ENCODE assay signal across 20 cellular contexts in the genomic region with DNA sequence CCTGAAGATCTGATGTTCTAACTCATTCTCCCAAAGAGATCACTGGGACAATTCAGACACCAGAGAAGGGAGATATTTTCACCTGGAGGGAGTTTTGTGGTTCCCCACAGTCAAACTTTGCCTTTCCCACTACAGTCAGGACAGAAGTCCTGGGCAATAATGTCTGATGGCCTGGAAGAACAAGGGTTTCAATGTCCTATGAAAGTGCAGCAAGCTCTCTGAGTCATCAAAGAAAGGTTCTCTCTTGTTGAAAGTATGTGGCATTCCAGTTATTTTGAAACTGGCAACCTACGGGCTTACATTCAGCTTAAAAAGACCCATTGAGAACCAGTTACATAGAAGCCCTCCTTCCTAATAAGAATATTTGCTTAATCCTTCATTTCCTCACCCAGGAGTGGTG.
DNase-seq lines count a peak whose midpoint lies in the region; ATAC-seq and TF ChIP-seq lines count a peak whose summit lies in the region.
"Had no signal": no experiment of that assay in that cellular context is flagged by ENCODE, and none has a peak within 500 bp of the region (broad histone marks: within the 10 kb centered on the region; RNA-seq: fewer than 3 reads in every experiment).

No MANE protein-coding gene starts in this region.

- 30 to 84% (median 57%) methylated on average over 1 of the region's 1 CpG for WGBS in spleen, 5 donors
- 80% methylated on average over 1 of the region's 1 CpG for WGBS in prostate gland

- peak overlapping the region in 6 of 8 donors; percentile 31 to 81 (median 63) for H3K27ac ChIP-seq in spleen
- H3K27ac ChIP-seq in prostate gland, result no peak overlapping the region
- H3K27ac ChIP-seq: body of pancreas, foreskin keratinocyte, parathyroid adenoma, WERI-Rb-1 had no signal

- TF ChIP-seq CTCF in fibroblast of the aortic adventitia (IDR thresholded peaks at IDR 0.05; ENCODE audit: insufficient read depth, low read length) (no peak), spleen (IDR thresholded peaks at IDR 0.05 in 8 of 11, conservative IDR thresholded peaks at IDR 0.05 in 3 of 11) (no peak), prostate gland (IDR thresholded peaks at IDR 0.05) (no peak)

- H3K4me1 ChIP-seq in spleen, result peaks cover 0 to 82% (median 24%) of the 10 kb centered on the region in 6 donors
- no peaks in the 10 kb centered on the region for H3K4me1 ChIP-seq in prostate gland (replicated peaks)
- H3K4me1 ChIP-seq: body of pancreas, foreskin keratinocyte had no signal

- peak; percentile 53 for ATAC-seq in HG02610 (IDR thresholded peaks at IDR 0.05; ENCODE audit: unreplicated experiment)
- ATAC-seq: body of pancreas, foreskin keratinocyte, GM12878, K562 had no signal

- H3K27me3 ChIP-seq in spleen (replicated peaks in 1 of 7), result no peaks in the 10 kb centered on the region
- H3K27me3 ChIP-seq in prostate gland (replicated peaks; ENCODE audit: insufficient read depth), result no peaks in the 10 kb centered on the region
- H3K27me3 ChIP-seq: body of pancreas, foreskin keratinocyte had no signal

- H3K4me3 ChIP-seq in fibroblast of the aortic adventitia (ENCODE audit: low read depth, low read length) (no peak overlapping the region), spleen (peak overlapping the region in 1 of 8 donors; percentile 15), prostate gland (no peak overlapping the region)
- H3K4me3 ChIP-seq: body of pancreas, GM12878, K562 had no signal

- peaks cover 0 to 44% (median under 1%) of the 10 kb centered on the region in 6 donors for H3K36me3 ChIP-seq in spleen
- no peaks in the 10 kb centered on the region for H3K36me3 ChIP-seq in prostate gland
- H3K36me3 ChIP-seq: WERI-Rb-1 had no signal

- no peaks in the 10 kb centered on the region for H3K9me3 ChIP-seq in spleen
- H3K9me3 ChIP-seq in prostate gland, result no peaks in the 10 kb centered on the region
- H3K9me3 ChIP-seq: body of pancreas had no signal

- DNase-seq in SW480 (ENCODE audit: low spot score), result peak; percentile 49
- peak; percentile 28 for DNase-seq in fibroblast of the aortic adventitia (ENCODE audit: low read depth)
- no peak for DNase-seq in spleen
- no peak for DNase-seq in NCI-H345 (lab: John Stamatoyannopoulos, UW)
- DNase-seq in prostate gland (ENCODE audit: low spot score), result no peak
- no peak for DNase-seq in NCI-H2196 (lab: John Stamatoyannopoulos, UW; ENCODE audit: unreplicated experiment)
- DNase-seq: activated gamma-delta T cell; body of pancreas; CD4-positive, CD25-positive, alpha-beta regulatory T cell; effector CD4-positive, alpha-beta T cell; H9; NCI-H146; NCI-H446 treated with DMSO at 0.1 percent for 48 hours; stimulated activated CD4-positive, alpha-beta T cell treated with anti-CD3 and anti-CD28 coated beads, Interleukin-12 subunit alpha, Interleukin-12 subunit beta, amount 100 ng/mL, for 4 hours; WERI-Rb-1 had no signal

- intact Hi-C loops in spleen (cut with DNase I; ENCODE audit: low total_unique reads) (no loop called here), prostate gland (cut with DNase I) (no loop called here)

- TF ChIP-seq POLR2A in spleen (IDR thresholded peaks at IDR 0.05) (no peak), prostate gland (IDR thresholded peaks at IDR 0.05) (no peak)

Comparison
In these comparisons a context has a peak if more than half of its experiments do, and no peak if none do; other contexts are left out.
1. DNase-seq: peak in SW480 (single experiment) and fibroblast of the aortic adventitia (single experiment); none in spleen (single experiment), NCI-H345 (single experiment), prostate gland (single experiment) and NCI-H2196 (single experiment).
2. H3K27ac ChIP-seq: peak in spleen (6 of 8); none in prostate gland (0 of 2).